9 cellular contexts compared by ENCODE assay signal in the genomic region with DNA sequence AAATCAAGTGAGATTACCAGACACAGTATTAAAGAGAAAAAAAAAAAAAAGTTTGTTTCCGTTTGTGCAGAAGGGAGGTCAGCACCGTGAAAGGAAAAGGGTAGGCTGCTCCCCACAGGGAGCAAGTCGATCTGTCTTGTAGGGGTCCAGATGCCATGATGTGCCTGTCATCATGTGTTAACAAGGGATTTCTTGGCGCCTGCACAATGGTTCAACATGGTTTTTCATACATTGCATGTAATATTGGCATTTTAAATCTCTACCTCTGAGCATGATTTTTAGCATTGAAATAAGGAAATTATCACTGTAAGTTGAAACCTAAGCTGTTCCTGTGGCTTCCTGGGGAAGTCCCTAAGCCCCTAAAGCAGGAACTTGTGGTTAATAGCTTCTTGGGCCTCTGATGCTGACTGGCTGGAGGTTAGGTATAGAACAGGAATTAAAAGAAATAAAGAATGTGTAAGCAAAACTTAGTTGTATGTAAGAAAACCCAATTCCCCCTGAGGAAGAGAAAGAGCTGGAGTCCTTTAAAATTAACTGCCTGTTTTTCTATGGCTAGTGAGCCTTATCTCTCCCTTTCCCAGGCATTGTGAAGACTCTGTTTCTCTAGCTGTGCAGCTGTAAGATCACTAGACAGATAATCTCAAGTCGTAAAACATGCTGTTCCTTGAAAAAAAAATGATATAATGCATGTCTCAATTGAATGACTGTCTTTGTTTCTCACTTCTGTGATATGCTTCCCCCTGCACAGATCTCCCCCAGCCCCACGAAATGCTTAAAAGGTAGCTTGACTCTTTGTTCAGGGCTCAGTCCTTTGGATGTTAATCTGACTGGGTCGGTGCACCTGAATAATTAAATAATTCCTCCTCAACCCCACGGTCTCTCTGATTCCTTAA. TPM values are rescaled to one million over a fixed set of nuclear protein-coding genes. Genes with fewer than 3 reads are reported as not detected.
A peak's percentile ranks its signal among the peaks of the same experiment; 100 is the strongest.
DNase-seq lines count a peak whose midpoint lies in the region; ATAC-seq and TF ChIP-seq lines count a peak whose summit lies in the region.
"Had no signal": no experiment of that assay in that cellular context is flagged by ENCODE, and none has a peak within 500 bp of the region (broad histone marks: within the 10 kb centered on the region; RNA-seq: fewer than 3 reads in every experiment).

No MANE protein-coding gene starts in this region.

- peak overlapping the region; percentile 100 for H3K27ac ChIP-seq in SU-DHL-6 (ENCODE audit: low read depth, low read length)

- DNase-seq in central memory CD8-positive, alpha-beta T cell (ENCODE audit: low spot score in 2 of 2), result peak in 1 of 2 donors; percentile 57
- DNase-seq in putamen (ENCODE audit: low spot score) (peak; percentile 25), NCI-H1694 treated with DMSO at 0.1 percent for 48 hours (lab: John Stamatoyannopoulos, UW) (no peak), posterior vena cava (ENCODE audit: low spot score) (no peak)
- DNase-seq: right cardiac atrium had no signal

- peaks cover 55% of the 10 kb centered on the region for H3F3A ChIP-seq in SU-DHL-6 (ENCODE audit: insufficient read depth)

- no peak for TF ChIP-seq CTCF in SU-DHL-6 (IDR thresholded peaks at IDR 0.05; ENCODE audit: insufficient read depth, low read length, poor library complexity, severe bottlenecking)

- no peaks in the 10 kb centered on the region for H3K9me2 ChIP-seq in SU-DHL-6 (replicated peaks; ENCODE audit: insufficient read depth, low read length)

- H3K9me3 ChIP-seq in SU-DHL-6 (ENCODE audit: insufficient read depth, low read length), result no peaks in the 10 kb centered on the region

- peak overlapping the region; percentile 88 for H3K27ac Mint-ChIP-seq in central memory CD8-positive, alpha-beta T cell (ENCODE audit: low read depth)

- peaks cover 10% of the 10 kb centered on the region for H3K36me3 ChIP-seq in SU-DHL-6 (ENCODE audit: low read length)

- peak overlapping the region; percentile 45 for H3K4me3 ChIP-seq in SU-DHL-6 (ENCODE audit: insufficient read depth, low read length, poor library complexity, severe bottlenecking)

- H4K20me1 ChIP-seq in SU-DHL-6 (ENCODE audit: low read depth, low read length), result no peaks in the 10 kb centered on the region

- ATAC-seq in GM18505 (IDR thresholded peaks at IDR 0.05; ENCODE audit: unreplicated experiment), result peak; percentile 72
- ATAC-seq in HG02885 (IDR thresholded peaks at IDR 0.05; ENCODE audit: poor library complexity, unreplicated experiment), result peak; percentile 66
- peak; percentile 89 for ATAC-seq in central memory CD8-positive, alpha-beta T cell (replicated peaks; ENCODE audit: extremely low read depth, poor library complexity, severe bottlenecking)
- ATAC-seq in HG03439 (IDR thresholded peaks at IDR 0.05; ENCODE audit: unreplicated experiment), result no peak

- no peak for TF ChIP-seq POLR2A in GM18505 (IDR thresholded peaks at IDR 0.05; ENCODE audit: borderline replicate concordance, extremely low read depth, insufficient read depth, insufficient read length)

- no peak overlapping the region for H2AFZ ChIP-seq in SU-DHL-6 (ENCODE audit: low read depth, low read length, severe bottlenecking)

- no peaks in the 10 kb centered on the region for H3K79me2 ChIP-seq in SU-DHL-6 (ENCODE audit: insufficient read depth, low read length)

- no peaks in the 10 kb centered on the region for H3K27me3 Mint-ChIP-seq in central memory CD8-positive, alpha-beta T cell

- intact Hi-C loops in posterior vena cava (cut with DNase I), result no loop called here

- peak overlapping the region; percentile 63 for H3K9ac ChIP-seq in SU-DHL-6 (ENCODE audit: low read length)

- no peaks in the 10 kb centered on the region for H3K27me3 ChIP-seq in SU-DHL-6 (ENCODE audit: low read length)

- H3K4me1 Mint-ChIP-seq in central memory CD8-positive, alpha-beta T cell, result peaks cover 53% of the 10 kb centered on the region

- peak overlapping the region; percentile 67 for H3K4me3 Mint-ChIP-seq in central memory CD8-positive, alpha-beta T cell

- H3K36me3 Mint-ChIP-seq in central memory CD8-positive, alpha-beta T cell (ENCODE audit: insufficient read depth), result peaks cover 12% of the 10 kb centered on the region

- H3K4me2 ChIP-seq in SU-DHL-6 (ENCODE audit: low read depth, low read length, poor library complexity, severe bottlenecking), result peak overlapping the region; percentile 58

- H3K9me3 Mint-ChIP-seq in central memory CD8-positive, alpha-beta T cell, result peaks cover 12% of the 10 kb centered on the region

RNA-seq across cellular contexts. Expression of a gene that starts 7.4 kb away (rescaled TPM):
- 10 to 100 TPM; 42.1 to 98.8 TPM for total RNA-seq in posterior vena cava

RNA-seq across cellular contexts. Expression of a gene that starts 29.1 kb away (rescaled TPM):
- 10 to 100 TPM; 59.0 to 67.1 TPM for total RNA-seq in posterior vena cava

RNA-seq across cellular contexts. Expression of a gene that starts 55.0 kb away (rescaled TPM):
- total RNA-seq in posterior vena cava, result 1 to 10 TPM; 5.7 to 5.9 TPM
